In genomic region chr7:84492565-84493034, GRCh38 we compare ENCODE assay signal across 1 cellular context.
TF ChIP-seq lines count a peak whose summit lies in the region.

No MANE protein-coding gene starts in this region.

TF ChIP-seq in GM23338, 12 proteins besides CTCF, POLR2A, EP300 and RAD21:
- TF ChIP-seq ZNF462 (CRISPR knock-in tag; IDR thresholded peaks at IDR 0.05) (no peak), ZNF114 (CRISPR knock-in tag; IDR thresholded peaks at IDR 0.05) (no peak), EZH2phosphoT487 (IDR thresholded peaks at IDR 0.05; ENCODE audit: unreplicated experiment) (no peak), CREB1 (CRISPR knock-in tag; IDR thresholded peaks at IDR 0.05; ENCODE audit: low read depth) (no peak), JUNB (IDR thresholded peaks at IDR 0.05; ENCODE audit: unreplicated experiment) (no peak), STAT1 (IDR thresholded peaks at IDR 0.05; ENCODE audit: unreplicated experiment) (no peak), EZH2 (IDR thresholded peaks at IDR 0.05; ENCODE audit: low read depth, unreplicated experiment) (no peak), REST (IDR thresholded peaks at IDR 0.05; ENCODE audit: unreplicated experiment) (no peak), POLR2AphosphoS5 (IDR thresholded peaks at IDR 0.05; ENCODE audit: low read depth) (no peak), ZNF331 (CRISPR knock-in tag; IDR thresholded peaks at IDR 0.05; ENCODE audit: low read depth) (no peak), NANOG (IDR thresholded peaks at IDR 0.05; ENCODE audit: borderline replicate concordance) (no peak)
- TF ChIP-seq, protein P1, sequence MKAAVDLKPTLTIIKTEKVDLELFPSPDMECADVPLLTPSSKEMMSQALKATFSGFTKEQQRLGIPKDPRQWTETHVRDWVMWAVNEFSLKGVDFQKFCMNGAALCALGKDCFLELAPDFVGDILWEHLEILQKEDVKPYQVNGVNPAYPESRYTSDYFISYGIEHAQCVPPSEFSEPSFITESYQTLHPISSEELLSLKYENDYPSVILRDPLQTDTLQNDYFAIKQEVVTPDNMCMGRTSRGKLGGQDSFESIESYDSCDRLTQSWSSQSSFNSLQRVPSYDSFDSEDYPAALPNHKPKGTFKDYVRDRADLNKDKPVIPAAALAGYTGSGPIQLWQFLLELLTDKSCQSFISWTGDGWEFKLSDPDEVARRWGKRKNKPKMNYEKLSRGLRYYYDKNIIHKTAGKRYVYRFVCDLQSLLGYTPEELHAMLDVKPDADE (IDR thresholded peaks at IDR 0.05): no peak
TF ChIP-seq in GM23338: peak in this region for 0.
